In the genomic region with DNA sequence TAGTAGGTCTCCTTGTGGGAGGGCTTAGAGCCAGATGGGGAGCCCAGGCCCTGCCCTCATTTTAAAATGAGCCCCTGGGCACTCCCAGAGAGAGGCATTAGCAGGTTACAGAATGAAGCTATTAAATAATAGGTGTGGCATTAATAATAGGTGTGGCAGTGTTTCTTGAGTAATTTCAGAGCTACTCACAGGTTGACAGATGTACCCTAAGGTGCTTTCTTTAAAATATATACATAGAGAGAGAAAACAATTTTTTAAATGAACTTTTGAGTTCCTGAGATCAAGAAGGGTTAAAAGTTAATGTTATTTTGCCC, we compare ENCODE assay signal across 1 cellular context.
TF ChIP-seq lines count a peak whose summit lies in the region.

No MANE protein-coding gene starts in this region.

TF ChIP-seq in HEK293, 187 proteins besides CTCF, POLR2A, EP300 and RAD21 (continued from another document):
- TF ChIP-seq, protein P1, sequence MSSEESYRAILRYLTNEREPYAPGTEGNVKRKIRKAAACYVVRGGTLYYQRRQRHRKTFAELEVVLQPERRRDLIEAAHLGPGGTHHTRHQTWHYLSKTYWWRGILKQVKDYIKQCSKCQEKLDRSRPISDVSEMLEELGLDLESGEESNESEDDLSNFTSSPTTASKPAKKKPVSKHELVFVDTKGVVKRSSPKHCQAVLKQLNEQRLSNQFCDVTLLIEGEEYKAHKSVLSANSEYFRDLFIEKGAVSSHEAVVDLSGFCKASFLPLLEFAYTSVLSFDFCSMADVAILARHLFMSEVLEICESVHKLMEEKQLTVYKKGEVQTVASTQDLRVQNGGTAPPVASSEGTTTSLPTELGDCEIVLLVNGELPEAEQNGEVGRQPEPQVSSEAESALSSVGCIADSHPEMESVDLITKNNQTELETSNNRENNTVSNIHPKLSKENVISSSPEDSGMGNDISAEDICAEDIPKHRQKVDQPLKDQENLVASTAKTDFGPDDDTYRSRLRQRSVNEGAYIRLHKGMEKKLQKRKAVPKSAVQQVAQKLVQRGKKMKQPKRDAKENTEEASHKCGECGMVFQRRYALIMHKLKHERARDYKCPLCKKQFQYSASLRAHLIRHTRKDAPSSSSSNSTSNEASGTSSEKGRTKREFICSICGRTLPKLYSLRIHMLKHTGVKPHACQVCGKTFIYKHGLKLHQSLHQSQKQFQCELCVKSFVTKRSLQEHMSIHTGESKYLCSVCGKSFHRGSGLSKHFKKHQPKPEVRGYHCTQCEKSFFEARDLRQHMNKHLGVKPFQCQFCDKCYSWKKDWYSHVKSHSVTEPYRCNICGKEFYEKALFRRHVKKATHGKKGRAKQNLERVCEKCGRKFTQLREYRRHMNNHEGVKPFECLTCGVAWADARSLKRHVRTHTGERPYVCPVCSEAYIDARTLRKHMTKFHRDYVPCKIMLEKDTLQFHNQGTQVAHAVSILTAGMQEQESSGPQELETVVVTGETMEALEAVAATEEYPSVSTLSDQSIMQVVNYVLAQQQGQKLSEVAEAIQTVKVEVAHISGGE (tag by site-specific recombination; conservative IDR thresholded peaks at IDR 0.05; ENCODE audit: low read depth): no peak
- TF ChIP-seq ZNF239 (tag by site-specific recombination; IDR thresholded peaks at IDR 0.05) (no peak), ZNF658 (tag by site-specific recombination; IDR thresholded peaks at IDR 0.05) (no peak), ZNF391 (tag by site-specific recombination; IDR thresholded peaks at IDR 0.05; ENCODE audit: borderline replicate concordance, low read depth) (no peak), ZNF585B (tag by site-specific recombination; IDR thresholded peaks at IDR 0.05) (no peak), ZNF24 (tag by site-specific recombination; IDR thresholded peaks at IDR 0.05) (no peak), ZEB2 (tag by site-specific recombination; IDR thresholded peaks at IDR 0.05) (no peak), ZNF707 (tag by site-specific recombination; IDR thresholded peaks at IDR 0.05) (no peak), KLF1 (tag by site-specific recombination; IDR thresholded peaks at IDR 0.05) (0 out of 2 replicates have a peak, but pooled peaks have one; percentile 13), ZFP41 (tag by site-specific recombination; IDR thresholded peaks at IDR 0.05; ENCODE audit: borderline replicate concordance) (no peak), ZNF624 (tag by site-specific recombination; IDR thresholded peaks at IDR 0.05) (no peak), SP3 (tag by site-specific recombination; IDR thresholded peaks at IDR 0.05) (0 out of 2 replicates have a peak, but pooled peaks have one; percentile 23), GLIS1 (tag by site-specific recombination; IDR thresholded peaks at IDR 0.05) (no peak), ZNF843 (tag by site-specific recombination; IDR thresholded peaks at IDR 0.05) (no peak)
- TF ChIP-seq, protein P2, sequence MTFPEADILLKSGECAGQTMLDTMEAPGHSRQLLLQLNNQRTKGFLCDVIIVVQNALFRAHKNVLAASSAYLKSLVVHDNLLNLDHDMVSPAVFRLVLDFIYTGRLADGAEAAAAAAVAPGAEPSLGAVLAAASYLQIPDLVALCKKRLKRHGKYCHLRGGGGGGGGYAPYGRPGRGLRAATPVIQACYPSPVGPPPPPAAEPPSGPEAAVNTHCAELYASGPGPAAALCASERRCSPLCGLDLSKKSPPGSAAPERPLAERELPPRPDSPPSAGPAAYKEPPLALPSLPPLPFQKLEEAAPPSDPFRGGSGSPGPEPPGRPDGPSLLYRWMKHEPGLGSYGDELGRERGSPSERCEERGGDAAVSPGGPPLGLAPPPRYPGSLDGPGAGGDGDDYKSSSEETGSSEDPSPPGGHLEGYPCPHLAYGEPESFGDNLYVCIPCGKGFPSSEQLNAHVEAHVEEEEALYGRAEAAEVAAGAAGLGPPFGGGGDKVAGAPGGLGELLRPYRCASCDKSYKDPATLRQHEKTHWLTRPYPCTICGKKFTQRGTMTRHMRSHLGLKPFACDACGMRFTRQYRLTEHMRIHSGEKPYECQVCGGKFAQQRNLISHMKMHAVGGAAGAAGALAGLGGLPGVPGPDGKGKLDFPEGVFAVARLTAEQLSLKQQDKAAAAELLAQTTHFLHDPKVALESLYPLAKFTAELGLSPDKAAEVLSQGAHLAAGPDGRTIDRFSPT (tag by site-specific recombination; IDR thresholded peaks at IDR 0.05): no peak
- TF ChIP-seq, protein P3, sequence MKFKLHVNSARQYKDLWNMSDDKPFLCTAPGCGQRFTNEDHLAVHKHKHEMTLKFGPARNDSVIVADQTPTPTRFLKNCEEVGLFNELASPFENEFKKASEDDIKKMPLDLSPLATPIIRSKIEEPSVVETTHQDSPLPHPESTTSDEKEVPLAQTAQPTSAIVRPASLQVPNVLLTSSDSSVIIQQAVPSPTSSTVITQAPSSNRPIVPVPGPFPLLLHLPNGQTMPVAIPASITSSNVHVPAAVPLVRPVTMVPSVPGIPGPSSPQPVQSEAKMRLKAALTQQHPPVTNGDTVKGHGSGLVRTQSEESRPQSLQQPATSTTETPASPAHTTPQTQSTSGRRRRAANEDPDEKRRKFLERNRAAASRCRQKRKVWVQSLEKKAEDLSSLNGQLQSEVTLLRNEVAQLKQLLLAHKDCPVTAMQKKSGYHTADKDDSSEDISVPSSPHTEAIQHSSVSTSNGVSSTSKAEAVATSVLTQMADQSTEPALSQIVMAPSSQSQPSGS (tag by site-specific recombination; IDR thresholded peaks at IDR 0.05; ENCODE audit: low read depth): no peak
